Comparison of ENCODE assay signal across 14 cellular contexts in genomic region chr1:192998536-192998935, GRCh38.
DNase-seq lines count a peak whose midpoint lies in the region; ATAC-seq, FAIRE-seq and TF ChIP-seq lines count a peak whose summit lies in the region.
"Had no signal": no experiment of that assay in that cellular context is flagged by ENCODE, and none has a peak within 500 bp of the region (broad histone marks: within the 10 kb centered on the region; RNA-seq: fewer than 3 reads in every experiment).

No MANE protein-coding gene starts in this region.

- H3K27ac ChIP-seq in HL-60 (replicated peaks) (no peak overlapping the region), GM12878 (ENCODE audit: control insufficient read depth, insufficient read depth) (no peak overlapping the region)

- no peaks in the 10 kb centered on the region; the same call in 1 of the 3 replicates for H3K9me3 ChIP-seq in GM12878 (replicated peaks; ENCODE audit: control insufficient read depth, insufficient read depth, low read length)

- POLR2A ChIA-PET in GM10248 (lab: Yijun Ruan, JAX) (no interaction called here), GM12878 (lab: Charles Lee) (no interaction called here)

- FAIRE-seq in GM12878 (lab: Jason Lieb, UNC): no peak

- no peak overlapping the region for H2AFZ ChIP-seq in GM12878 (ENCODE audit: control insufficient read depth, low read depth, low read length)

- ATAC-seq in GM12878: peak; percentile 68
- ATAC-seq: Right ventricle myocardium inferior; stimulated activated memory B cell treated with anti-CD40 and anti-IgM and Interleukin-4, amounts not matched to agents 10 μg/mL and 1 μg/mL and 100 μg/mL, for 72 hours had no signal

- H4K20me1 ChIP-seq in GM12878 (ENCODE audit: control insufficient read depth, insufficient read depth): no peaks in the 10 kb centered on the region

- no peak overlapping the region for H3K9ac ChIP-seq in GM12878 (ENCODE audit: control insufficient read depth, insufficient read depth, low read length)

- CTCF ChIA-PET in GM10248 (lab: Yijun Ruan, JAX): interaction anchor here (1.1 to 1.7 kb wide), 2 partner anchors 13 to 21 kb away, joined by 4 read pairs; no protein-coding TSS in a partner anchor
- CTCF ChIA-PET in GM12878 (lab: Yijun Ruan, JAX): interaction anchor here (0.9 to 2.5 kb wide), 11 partner anchors 14 to 524 kb away, joined by 3 to 12 read pairs (median 4); partner anchors contain the start of gene UCHL5

- 94% methylated on average over 1 of the region's 1 CpG for WGBS in GM12878 (ENCODE audit: insufficient coverage, insufficient replicate concordance, low lambda C conversion rate, missing lambda C conversion rate)

- no TSS peak for BruUV-seq in GM12878 (replicated peaks; lab: Mats Ljungman, UMichigan)

- H3K36me3 Mint-ChIP-seq in mesothelial cell of epicardium: peaks cover 64% of the 10 kb centered on the region

- DNase-seq in GM10248 (ENCODE audit: extremely low spot score) (no peak), HL-60 (ENCODE audit: low read depth in 1 of 2, low spot score in 1 of 2) (no peak), GM12878 (ENCODE audit: low read depth, low spot score) (no peak), mesothelial cell of epicardium (ENCODE audit: low spot score in 2 of 2, unreplicated experiment in 2 of 2) (no peak), DMS79 treated with DMSO at 0.1 percent for 48 hours (lab: John Stamatoyannopoulos, UW) (no peak), GM13976 (ENCODE audit: low spot score) (no peak), RKO (ENCODE audit: low spot score) (no peak)
- no peak for DNase-seq in activated CD4-positive, CD25-positive, alpha-beta regulatory T cell (lab: John Stamatoyannopoulos, UW)
- DNase-seq: DMS79, NCI-H1694 treated with DMSO at 0.1 percent for 48 hours had no signal

- SMC1A ChIA-PET in GM12878 (lab: Charles Lee; ENCODE audit: uncharacterized antibody, unreplicated experiment): interaction anchor here (1.0 kb wide), 1 partner anchor 385 kb away, joined by 3 read pairs; no protein-coding TSS in a partner anchor

- no peak overlapping the region for H3K27ac Mint-ChIP-seq in mesothelial cell of epicardium
- H3K27ac Mint-ChIP-seq: activated naive CD4-positive, alpha-beta T cell treated with anti-CD3 and anti-CD28 coated beads, Interleukin-2, amount 50 U/mL, for 24 hours; nephron; stimulated activated memory B cell treated with anti-CD40 and anti-IgM and Interleukin-4, amounts not matched to agents 10 μg/mL and 1 μg/mL and 100 μg/mL, for 72 hours had no signal

- no peak overlapping the region for H3K4me3 Mint-ChIP-seq in mesothelial cell of epicardium
- H3K4me3 Mint-ChIP-seq: activated naive CD4-positive, alpha-beta T cell treated with anti-CD3 and anti-CD28 coated beads, Interleukin-2, amount 50 U/mL, for 24 hours; nephron; stimulated activated memory B cell treated with anti-CD40 and anti-IgM and Interleukin-4, amounts not matched to agents 10 μg/mL and 1 μg/mL and 100 μg/mL, for 72 hours had no signal

- H3K36me3 ChIP-seq in GM12878 (ENCODE audit: control insufficient read depth in 2 of 2, insufficient read depth in 2 of 2, low read length in 1 of 2): peaks cover 2 to 5% of the 10 kb centered on the region in 2 experiments; a peak in 2 of 4 replicates

- H3K27me3 Mint-ChIP-seq in mesothelial cell of epicardium (ENCODE audit: low read depth): no peaks in the 10 kb centered on the region
- H3K27me3 Mint-ChIP-seq: activated naive CD4-positive, alpha-beta T cell treated with anti-CD3 and anti-CD28 coated beads, Interleukin-2, amount 50 U/mL, for 24 hours; stimulated activated memory B cell treated with anti-CD40 and anti-IgM and Interleukin-4, amounts not matched to agents 10 μg/mL and 1 μg/mL and 100 μg/mL, for 72 hours had no signal

- TF ChIP-seq RAD21 in GM12878 (IDR thresholded peaks at IDR 0.05; ENCODE audit: insufficient read depth, low read depth, low read length): peak; percentile 27; the same call in 1 of the 2 replicates

- peak; percentile 32 for TF ChIP-seq CTCF in GM10248 (IDR thresholded peaks at IDR 0.05; ENCODE audit: control extremely low read depth, extremely low read depth, low read depth, missing control alignments)
- TF ChIP-seq CTCF in HL-60 (IDR thresholded peaks at IDR 0.05; ENCODE audit: insufficient read depth, low read length): peak; percentile 7
- peak; percentile 25 to 46 (median 45); a peak in 4 of 6 replicates for TF ChIP-seq CTCF in GM12878 (IDR thresholded peaks at IDR 0.05 in 2 of 3, conservative IDR thresholded peaks at IDR 0.05 in 1 of 3; ENCODE audit: control insufficient read depth in 2 of 3, extremely low read depth in 1 of 3, insufficient read depth in 1 of 3, low read depth in 3 of 3, low read length in 3 of 3)
- peak; percentile 43 for TF ChIP-seq CTCF in mesothelial cell of epicardium (IDR thresholded peaks at IDR 0.05; ENCODE audit: unreplicated experiment)
- no peak for TF ChIP-seq CTCF in GM13976 (IDR thresholded peaks at IDR 0.05; ENCODE audit: borderline replicate concordance, control extremely low read depth, extremely low read depth, insufficient read depth, missing control alignments)

- no peaks in the 10 kb centered on the region for H3K79me2 ChIP-seq in GM12878 (ENCODE audit: control insufficient read depth, insufficient read depth, low read length)

- no peak for TF ChIP-seq EP300 in GM12878 (IDR thresholded peaks at IDR 0.05; ENCODE audit: borderline replicate concordance in 1 of 2, control insufficient read depth in 1 of 2, low read depth in 2 of 2, low read length in 2 of 2)

- no peaks in the 10 kb centered on the region for H3K27me3 ChIP-seq in HL-60 (ENCODE audit: insufficient read depth, poor library complexity, severe bottlenecking)
- no peaks in the 10 kb centered on the region for H3K27me3 ChIP-seq in GM12878 (replicated peaks in 1 of 2; ENCODE audit: control insufficient read depth in 2 of 2, insufficient read depth in 2 of 2, low read length in 1 of 2)

- H3K4me2 ChIP-seq in GM12878 (ENCODE audit: control insufficient read depth, insufficient read depth): no peak overlapping the region

- H3K9me3 Mint-ChIP-seq in mesothelial cell of epicardium: peaks cover 58% of the 10 kb centered on the region
- H3K9me3 Mint-ChIP-seq: activated naive CD4-positive, alpha-beta T cell treated with anti-CD3 and anti-CD28 coated beads, Interleukin-2, amount 50 U/mL, for 24 hours had no signal

- in situ Hi-C loops in GM12878 (cut with MboI): no loop called here
- in situ Hi-C loops in GM13976 (cut with MboI; ENCODE audit: low sequenced_read_pairs, unreplicated experiment): no loop called here

- intact Hi-C loops in GM12878 (cut with micrococcal nuclease; ENCODE audit: unreplicated experiment): no loop called here

- RAD21 ChIA-PET in GM12878 (lab: Charles Lee; ENCODE audit: unreplicated experiment): interaction anchor here (0.9 to 1.0 kb wide), 2 partner anchors 21 to 191 kb away, joined by 3 read pairs; no protein-coding TSS in a partner anchor

- H3K4me3 ChIP-seq in HL-60 (replicated peaks; ENCODE audit: insufficient read depth, low read length) (no peak overlapping the region), GM12878 (no peak overlapping the region)

- H3K4me1 Mint-ChIP-seq in mesothelial cell of epicardium: no peaks in the 10 kb centered on the region
- H3K4me1 Mint-ChIP-seq: activated naive CD4-positive, alpha-beta T cell treated with anti-CD3 and anti-CD28 coated beads, Interleukin-2, amount 50 U/mL, for 24 hours; nephron had no signal

- TF ChIP-seq POLR2A in GM12878 (IDR thresholded peaks at IDR 0.05; ENCODE audit: low read depth, low read length): no peak

- no peaks in the 10 kb centered on the region for H3K4me1 ChIP-seq in GM12878 (ENCODE audit: control insufficient read depth, insufficient read depth, low read length)

TF ChIP-seq in GM12878, 131 proteins besides CTCF, POLR2A, EP300 and RAD21:
- 0 out of 2 replicates have a peak, but pooled peaks have one; percentile 5 for TF ChIP-seq SMC3 (IDR thresholded peaks at IDR 0.05; ENCODE audit: borderline replicate concordance, low read length)
- no peak for TF ChIP-seq IKZF1 (conservative IDR thresholded peaks at IDR 0.05)
